In the genomic region with DNA sequence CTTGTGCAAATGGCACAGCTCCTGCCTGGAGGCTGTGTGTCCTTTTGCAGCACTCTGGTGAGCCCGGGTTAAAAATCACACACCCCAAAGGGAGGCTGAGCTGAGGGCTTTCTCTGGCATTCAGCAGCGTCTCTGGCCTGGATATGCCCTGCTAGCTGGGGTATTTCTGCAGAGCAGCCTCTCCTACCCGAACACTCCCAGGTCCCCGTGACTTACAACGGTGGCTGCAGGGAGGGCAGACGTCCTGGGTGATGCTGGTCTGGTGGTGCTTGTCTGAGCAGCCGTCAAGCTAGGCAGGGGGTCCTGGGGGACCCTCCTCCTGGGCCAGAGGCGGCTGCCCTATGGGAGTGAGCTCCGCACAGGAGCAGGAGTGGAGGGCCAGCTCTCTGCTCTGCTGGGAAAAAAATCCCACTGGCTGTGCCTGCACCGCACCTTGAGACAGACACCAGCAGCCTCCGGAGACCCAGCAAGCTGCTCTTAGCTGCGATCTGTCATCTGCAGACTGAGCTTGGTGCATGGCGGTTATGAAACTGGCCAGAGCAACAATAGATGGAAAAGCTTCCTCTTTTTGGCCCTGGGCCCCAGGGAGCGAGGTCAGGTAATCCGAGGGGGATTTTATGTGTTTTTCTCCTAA, we compare ENCODE assay signal across 8 cellular contexts. TPM values are rescaled to one million over a fixed set of nuclear protein-coding genes. Genes with fewer than 3 reads are reported as not detected.
A peak's percentile ranks its signal among the peaks of the same experiment; 100 is the strongest.
DNase-seq lines count a peak whose midpoint lies in the region; ATAC-seq and TF ChIP-seq lines count a peak whose summit lies in the region.

No MANE protein-coding gene starts in this region.

- H3K79me2 ChIP-seq in neural progenitor cell (ENCODE audit: low read depth): no peaks in the 10 kb centered on the region

- H3K27me3 ChIP-seq in neural progenitor cell: no peaks in the 10 kb centered on the region

- peak; percentile 52 for ATAC-seq in GM19455 (IDR thresholded peaks at IDR 0.05; ENCODE audit: unreplicated experiment)
- ATAC-seq in HG03439 (IDR thresholded peaks at IDR 0.05; ENCODE audit: unreplicated experiment): peak; percentile 43

- H2AFZ ChIP-seq in neural progenitor cell (replicated peaks): peak overlapping the region; percentile 99

- H3K4me2 ChIP-seq in neural progenitor cell: peak overlapping the region; percentile 32

- peaks cover 14% of the 10 kb centered on the region for H3K4me1 Mint-ChIP-seq in activated CD4-positive, alpha-beta memory T cell treated with anti-CD3 and anti-CD28 coated beads for 36 hours (ENCODE audit: low read depth)
- H3K4me1 Mint-ChIP-seq in neural progenitor cell: peaks cover 5% of the 10 kb centered on the region

- peaks cover 19% of the 10 kb centered on the region for H3K36me3 Mint-ChIP-seq in activated CD4-positive, alpha-beta memory T cell treated with anti-CD3 and anti-CD28 coated beads for 36 hours
- H3K36me3 Mint-ChIP-seq in neural progenitor cell: peaks cover 1% of the 10 kb centered on the region

- no peak for TF ChIP-seq CTCF in neural progenitor cell (IDR thresholded peaks at IDR 0.05)

- POLR2A ChIA-PET in activated CD4-positive, alpha-beta memory T cell treated with anti-CD3 and anti-CD28 coated beads for 36 hours (lab: Charles Lee): no interaction called here

- no peak overlapping the region for H3K27ac ChIP-seq in neural progenitor cell

- H3K36me3 ChIP-seq in neural progenitor cell: no peaks in the 10 kb centered on the region

- peaks cover 10% of the 10 kb centered on the region for H3K4me1 ChIP-seq in neural progenitor cell

- peak overlapping the region; percentile 8 for H3K27ac Mint-ChIP-seq in activated CD4-positive, alpha-beta memory T cell treated with anti-CD3 and anti-CD28 coated beads for 36 hours
- no peak overlapping the region for H3K27ac Mint-ChIP-seq in neural progenitor cell

- H3K4me3 Mint-ChIP-seq in activated CD4-positive, alpha-beta memory T cell treated with anti-CD3 and anti-CD28 coated beads for 36 hours: no peak overlapping the region
- no peak overlapping the region for H3K4me3 Mint-ChIP-seq in neural progenitor cell

- H3K27me3 Mint-ChIP-seq in activated CD4-positive, alpha-beta memory T cell treated with anti-CD3 and anti-CD28 coated beads for 36 hours: no peaks in the 10 kb centered on the region
- peaks cover 14% of the 10 kb centered on the region for H3K27me3 Mint-ChIP-seq in neural progenitor cell (ENCODE audit: insufficient read depth, low read depth)

- intact Hi-C loops in activated CD4-positive, alpha-beta memory T cell treated with anti-CD3 and anti-CD28 coated beads for 36 hours (cut with micrococcal nuclease): no loop called here

- H3K9ac ChIP-seq in neural progenitor cell: no peak overlapping the region

- H3K4me3 ChIP-seq in GM08714 (ENCODE audit: low read length): peak overlapping the region; percentile 45; the same call in 1 of the 2 replicates
- H3K4me3 ChIP-seq in neural progenitor cell: no peak overlapping the region

- H3F3A ChIP-seq in neural progenitor cell (ENCODE audit: low read depth): peaks cover 25% of the 10 kb centered on the region

- CTCF ChIA-PET in activated CD4-positive, alpha-beta memory T cell treated with anti-CD3 and anti-CD28 coated beads for 36 hours (lab: Charles Lee): no interaction called here

- DNase-seq in activated CD4-positive, alpha-beta memory T cell treated with anti-CD3 and anti-CD28 coated beads for 36 hours: peak; percentile 10
- DNase-seq in neural progenitor cell (ENCODE audit: low spot score): peak; percentile 30
- no peak for DNase-seq in iPS-NIHi11 (ENCODE audit: low spot score)
- DNase-seq in NCI-H1436 treated with DMSO at 0.1 percent for 48 hours (lab: John Stamatoyannopoulos, UW): no peak
- DNase-seq in NCI-H524 (lab: John Stamatoyannopoulos, UW): no peak

- H4K20me1 ChIP-seq in neural progenitor cell (ENCODE audit: low read depth): no peaks in the 10 kb centered on the region

- H3K9me3 Mint-ChIP-seq in activated CD4-positive, alpha-beta memory T cell treated with anti-CD3 and anti-CD28 coated beads for 36 hours: peaks cover 18% of the 10 kb centered on the region
- H3K9me3 Mint-ChIP-seq in neural progenitor cell: peaks cover 14% of the 10 kb centered on the region

- H3K9me3 ChIP-seq in neural progenitor cell (ENCODE audit: low read depth): no peaks in the 10 kb centered on the region

RNA-seq across cellular contexts. Expression of gene ASMTL, which starts 41.3 kb away (rescaled TPM):
- 10 to 100 TPM; 65.2 to 67.4 TPM for total RNA-seq in activated CD4-positive, alpha-beta memory T cell treated with anti-CD3 and anti-CD28 coated beads for 36 hours
- 46.1 and 73.2 TPM in 2 replicates for total RNA-seq in neural progenitor cell (ENCODE audit: low replicate concordance)

RNA-seq across cellular contexts. Expression of gene P2RY8, which starts 43.0 kb away (rescaled TPM):
- 10 to 100 TPM; 30.2 to 32.7 TPM for total RNA-seq in activated CD4-positive, alpha-beta memory T cell treated with anti-CD3 and anti-CD28 coated beads for 36 hours
- total RNA-seq in neural progenitor cell (ENCODE audit: low replicate concordance): 0.32 and 0.68 TPM in 2 replicates

Comparison
In these comparisons a context has a peak if more than half of its experiments do, and no peak if none do; other contexts are left out.
1. DNase-seq: peak in activated CD4-positive, alpha-beta memory T cell treated with anti-CD3 and anti-CD28 coated beads for 36 hours (single experiment) and neural progenitor cell (single experiment); none in iPS-NIHi11 (single experiment), NCI-H1436 treated with DMSO at 0.1 percent for 48 hours (single experiment) and NCI-H524 (0 of 2).
2. RNA of gene P2RY8, which starts 43.0 kb away (total RNA-seq): 30.2 to 32.7 TPM in activated CD4-positive, alpha-beta memory T cell treated with anti-CD3 and anti-CD28 coated beads for 36 hours; 0.32 to 0.68 TPM in neural progenitor cell; every median in the first group is over 10 times any median in the second.